In the genomic region with DNA sequence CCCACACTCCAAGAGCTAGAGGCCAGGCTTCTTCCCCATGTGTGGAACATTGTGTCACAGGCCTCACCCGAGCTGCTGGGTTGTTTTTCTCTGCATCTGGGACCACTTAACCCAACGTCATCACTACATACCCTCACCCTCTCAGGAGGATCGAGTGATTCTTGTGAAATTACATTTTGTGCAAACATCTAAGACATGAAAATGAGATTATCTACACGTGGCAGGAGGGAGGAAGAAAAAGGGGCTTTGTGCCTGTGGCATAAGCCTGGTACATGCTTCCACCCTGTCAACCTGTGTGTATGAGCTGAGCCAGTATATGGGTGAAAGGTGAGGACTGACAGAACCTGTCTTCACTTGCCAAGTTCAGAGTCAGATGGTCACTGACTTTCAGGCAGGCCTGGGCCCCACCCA, we compare ENCODE assay signal across 9 cellular contexts. TPM values are rescaled to one million over a fixed set of nuclear protein-coding genes. Genes with fewer than 3 reads are reported as not detected.
DNase-seq lines count a peak whose midpoint lies in the region; ATAC-seq and TF ChIP-seq lines count a peak whose summit lies in the region.
"Had no signal": no experiment of that assay in that cellular context is flagged by ENCODE, and none has a peak within 500 bp of the region (broad histone marks: within the 10 kb centered on the region; RNA-seq: fewer than 3 reads in every experiment).

No MANE protein-coding gene starts in this region.

- peaks cover 16% of the 10 kb centered on the region; the same call in 1 of the 2 replicates for H3K79me2 ChIP-seq in OCI-LY7 (ENCODE audit: insufficient read depth, low read depth, low read length)

- DNase-seq in CD14-positive monocyte (ENCODE audit: low spot score) (no peak), OCI-LY7 (ENCODE audit: low spot score) (no peak), nephron progenitor cell (no peak), GM19240 (ENCODE audit: insufficient read length, low spot score) (no peak), A172 (ENCODE audit: low spot score) (no peak), dedifferentiated amniotic fluid mesenchymal stem cell (ENCODE audit: extremely low spot score) (no peak)

- H3K9me3 Mint-ChIP-seq in CD14-positive monocyte: peaks cover 0 to 1% (median 0%) of the 10 kb centered on the region in 7 donors
- peaks cover 1% of the 10 kb centered on the region for H3K9me3 Mint-ChIP-seq in nephron progenitor cell

- intact Hi-C loops in CD14-positive monocyte (cut with micrococcal nuclease): no loop called here
- intact Hi-C loops in OCI-LY7 (cut with micrococcal nuclease; ENCODE audit: unreplicated experiment): loop anchor here (5.0 kb wide), 1 partner anchor 501 kb away; the partner anchor contains the start of gene COA7

- peak overlapping the region in 1 of 2 donors; percentile 97 for H3K4me3 Mint-ChIP-seq in CD14-positive monocyte
- peak overlapping the region; percentile 96 for H3K4me3 Mint-ChIP-seq in nephron progenitor cell

- POLR2A ChIA-PET in OCI-LY7 (lab: Charles Lee): interaction anchor here (0.5 to 0.9 kb wide), 2 partner anchors 11 to 1695 kb away, joined by 3 to 4 read pairs; no protein-coding TSS in a partner anchor

- 31 to 36% methylated on average over 4 of the region's 4 CpGs for WGBS in esophagus, 2 donors

- H3K9me2 ChIP-seq in OCI-LY7 (ENCODE audit: insufficient read depth, low read length): no peaks in the 10 kb centered on the region

- no peaks in the 10 kb centered on the region for H3K9me3 ChIP-seq in OCI-LY7 (ENCODE audit: low read length)
- H3K9me3 ChIP-seq in esophagus (ENCODE audit: control insufficient read depth in 2 of 2, insufficient read depth in 1 of 2, low read depth in 1 of 2, low read length in 1 of 2): no peaks in the 10 kb centered on the region

- H2AFZ ChIP-seq in OCI-LY7 (ENCODE audit: low read length): no peak overlapping the region

- CTCF ChIA-PET in OCI-LY7 (lab: Charles Lee; ENCODE audit: unreplicated experiment): no interaction called here

- BruUV-seq in OCI-LY7 (replicated peaks; lab: Mats Ljungman, UMichigan): no TSS peak

- no peak for ATAC-seq in HG02623 (IDR thresholded peaks at IDR 0.05; ENCODE audit: unreplicated experiment)
- ATAC-seq: activated CD4-positive, CD25-positive, alpha-beta regulatory T cell treated with anti-CD3 and anti-CD28 coated beads, Interleukin-2, amount 50 U/mL, for 24 hours had no signal

- H3K27ac ChIP-seq in OCI-LY7 (ENCODE audit: low read depth, low read length, poor library complexity, severe bottlenecking): no peak overlapping the region
- peak overlapping the region; percentile 96 to 98 for H3K27ac ChIP-seq in esophagus (ENCODE audit: low read depth in 2 of 2, low read length in 1 of 2)

- peaks cover 22% of the 10 kb centered on the region for H3K4me1 Mint-ChIP-seq in CD14-positive monocyte
- peaks cover 27% of the 10 kb centered on the region for H3K4me1 Mint-ChIP-seq in nephron progenitor cell

- H3K4me1 ChIP-seq in OCI-LY7 (ENCODE audit: insufficient read depth, low read length, poor library complexity, severe bottlenecking) (peaks cover 20% of the 10 kb centered on the region), esophagus (ENCODE audit: control insufficient read depth in 2 of 2, insufficient read depth in 2 of 2, low read length in 1 of 2) (peaks cover 0 to 4% of the 10 kb centered on the region in 2 donors)

- peak overlapping the region; percentile 25 to 98 (median 96) for H3K27ac Mint-ChIP-seq in CD14-positive monocyte
- peak overlapping the region; percentile 90 for H3K27ac Mint-ChIP-seq in nephron progenitor cell

- H3K27me3 ChIP-seq in esophagus (ENCODE audit: control insufficient read depth in 1 of 2, insufficient read depth in 2 of 2, low read length in 2 of 2): no peaks in the 10 kb centered on the region

- H3K36me3 ChIP-seq in OCI-LY7 (ENCODE audit: insufficient read depth, low read length): peaks cover 28% of the 10 kb centered on the region
- peaks cover 4 to 6% of the 10 kb centered on the region in 2 donors for H3K36me3 ChIP-seq in esophagus (ENCODE audit: control insufficient read depth in 2 of 2, insufficient read depth in 2 of 2, low read length in 1 of 2)

- TF ChIP-seq CTCF in CD14-positive monocyte (IDR thresholded peaks at IDR 0.05) (no peak), OCI-LY7 (conservative IDR thresholded peaks at IDR 0.05; ENCODE audit: low read length) (no peak), nephron progenitor cell (IDR thresholded peaks at IDR 0.05) (no peak)

- peaks cover 25 to 32% of the 10 kb centered on the region in 2 donors for H3K36me3 Mint-ChIP-seq in CD14-positive monocyte
- peaks cover 24% of the 10 kb centered on the region for H3K36me3 Mint-ChIP-seq in nephron progenitor cell (ENCODE audit: low read depth)

- peak overlapping the region; percentile 94 for H3K4me2 ChIP-seq in OCI-LY7 (ENCODE audit: low read length)

- H3K4me3 ChIP-seq in OCI-LY7 (ENCODE audit: low read depth, low read length, poor library complexity, severe bottlenecking) (peak overlapping the region; percentile 78), esophagus (ENCODE audit: low read depth in 1 of 2, low read length in 2 of 2) (no peak overlapping the region)

- no peaks in the 10 kb centered on the region for H3K27me3 Mint-ChIP-seq in CD14-positive monocyte (ENCODE audit: low read depth in 3 of 3)
- H3K27me3 Mint-ChIP-seq in nephron progenitor cell (ENCODE audit: low read depth, poor library complexity): peaks cover 4% of the 10 kb centered on the region

- H4K20me1 ChIP-seq in OCI-LY7 (ENCODE audit: insufficient read depth, low read length): no peaks in the 10 kb centered on the region

RNA-seq across cellular contexts. Expression of gene CPT2, which starts 1.6 kb away (rescaled TPM):
- 10 to 100 TPM; 20.2 to 29.6 TPM for polyA plus RNA-seq in CD14-positive monocyte
- 14.3 and 19.9 TPM in 2 replicates for total RNA-seq in OCI-LY7 (2014; rRNA removed; shearing (Covaris generic))
- total RNA-seq in OCI-LY7 (2022): 24.7 and 26.6 TPM in 2 replicates
- polyA plus RNA-seq in esophagus: 10 to 100 TPM in 1 of 2 donors, 1 to 10 TPM in 1; 8.2 to 16.5 TPM
- total RNA-seq in A172 (2014; rRNA removed; shearing (Covaris generic)): 13.9 and 18.4 TPM in 2 replicates

RNA-seq across cellular contexts. Expression of gene CZIB, which starts 22.2 kb away (rescaled TPM):
- 10 to 100 TPM; 58.2 to 62.2 TPM for polyA plus RNA-seq in CD14-positive monocyte
- 51.4 and 67.3 TPM in 2 replicates for total RNA-seq in OCI-LY7 (2014; rRNA removed; shearing (Covaris generic))
- total RNA-seq in OCI-LY7 (2022): 44.6 and 46.7 TPM in 2 replicates
- 10 to 100 TPM; 42.7 to 44.0 TPM for polyA plus RNA-seq in esophagus
- total RNA-seq in A172 (2014; rRNA removed; shearing (Covaris generic)): 51.1 and 58.8 TPM in 2 replicates

RNA-seq across cellular contexts. Expression of gene MAGOH, which starts 40.1 kb away (rescaled TPM):
- polyA plus RNA-seq in CD14-positive monocyte: 10 to 100 TPM; 69.2 to 70.8 TPM
- 93.0 and 98.3 TPM in 2 replicates for total RNA-seq in OCI-LY7 (2014; rRNA removed; shearing (Covaris generic))
- 72.4 and 87.3 TPM in 2 replicates for total RNA-seq in OCI-LY7 (2022)
- polyA plus RNA-seq in esophagus: 100 to 1,000 TPM in 1 of 2 donors, 10 to 100 TPM in 1; 77.0 to 117 TPM
- total RNA-seq in A172 (2014; rRNA removed; shearing (Covaris generic)): 54.1 and 73.2 TPM in 2 replicates

RNA-seq across cellular contexts. Expression of gene SLC1A7, which starts 55.8 kb away (rescaled TPM):
- not detected for polyA plus RNA-seq in CD14-positive monocyte
- total RNA-seq in OCI-LY7 (2014; rRNA removed; shearing (Covaris generic)): not detected in 2 replicates
- not detected in 2 replicates for total RNA-seq in OCI-LY7 (2022)
- under 1 TPM; 0.05 to 0.10 TPM for polyA plus RNA-seq in esophagus
- not detected in 2 replicates for total RNA-seq in A172 (2014; rRNA removed; shearing (Covaris generic))
